Comparison of ENCODE assay signal across 17 cellular contexts in the genomic region with DNA sequence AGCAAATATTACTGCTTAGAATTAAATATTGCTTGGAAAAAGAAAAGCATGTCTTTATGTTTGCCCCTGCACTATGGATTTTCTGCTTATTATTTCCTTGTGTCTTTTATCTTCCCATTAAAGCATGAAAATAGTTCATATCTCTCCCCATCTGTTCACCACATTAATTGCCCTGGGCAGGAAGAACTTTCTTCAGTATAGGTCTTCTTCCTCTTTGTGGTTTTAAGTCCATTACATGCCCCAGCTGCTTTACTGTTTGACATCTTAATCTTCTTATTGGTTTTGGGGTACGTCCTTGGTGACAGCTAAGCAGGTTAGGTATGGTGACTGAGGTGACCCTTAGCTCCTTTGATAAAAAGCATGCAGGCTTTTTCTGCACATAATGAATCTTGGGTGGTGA.
A peak's percentile ranks its signal among the peaks of the same experiment; 100 is the strongest.
DNase-seq lines count a peak whose midpoint lies in the region; ATAC-seq and TF ChIP-seq lines count a peak whose summit lies in the region.
"Had no signal": no experiment of that assay in that cellular context is flagged by ENCODE, and none has a peak within 500 bp of the region (broad histone marks: within the 10 kb centered on the region; RNA-seq: fewer than 3 reads in every experiment).

No MANE protein-coding gene starts in this region.

- peak overlapping the region; percentile 1; the same call in 1 of the 2 replicates for H3K27ac ChIP-seq in SJCRH30

- H3K4me1 Mint-ChIP-seq in stimulated activated naive B cell treated with anti-CD40 and anti-IgM and Interleukin-4, amounts not matched to agents 10 μg/mL and 1 μg/mL and 100 μg/mL, for 72 hours = peaks cover 7 to 9% of the 10 kb centered on the region in 2 donors
- no peaks in the 10 kb centered on the region for H3K4me1 Mint-ChIP-seq in Calu3 (ENCODE audit: low read depth, unreplicated experiment)

- peaks cover 47% of the 10 kb centered on the region for H3K4me1 ChIP-seq in SJCRH30

- H3K36me3 ChIP-seq in SJCRH30 = no peaks in the 10 kb centered on the region
- H3K36me3 ChIP-seq: HAP-1 had no signal

- CTCF ChIA-PET in Calu3 (lab: Charles Lee) = no interaction called here

- H3K27me3 Mint-ChIP-seq in stimulated activated naive B cell treated with anti-CD40 and anti-IgM and Interleukin-4, amounts not matched to agents 10 μg/mL and 1 μg/mL and 100 μg/mL, for 72 hours = no peaks in the 10 kb centered on the region
- H3K27me3 Mint-ChIP-seq in Calu3 (ENCODE audit: unreplicated experiment) = no peaks in the 10 kb centered on the region
- H3K27me3 Mint-ChIP-seq: IgD-negative memory B cell had no signal

- no peak overlapping the region for H3K4me3 Mint-ChIP-seq in stimulated activated naive B cell treated with anti-CD40 and anti-IgM and Interleukin-4, amounts not matched to agents 10 μg/mL and 1 μg/mL and 100 μg/mL, for 72 hours
- H3K4me3 Mint-ChIP-seq in Calu3 (ENCODE audit: low read depth, unreplicated experiment) = no peak overlapping the region
- H3K4me3 Mint-ChIP-seq: CD14-positive monocyte, IgD-negative memory B cell, T-cell had no signal

- TF ChIP-seq CTCF in Calu3 (IDR thresholded peaks at IDR 0.05; ENCODE audit: unreplicated experiment) = no peak

- intact Hi-C loops in Calu3 (cut with micrococcal nuclease; ENCODE audit: unreplicated experiment) = no loop called here

- peaks cover 0 to 6% of the 10 kb centered on the region in 2 donors for H3K9me3 Mint-ChIP-seq in stimulated activated naive B cell treated with anti-CD40 and anti-IgM and Interleukin-4, amounts not matched to agents 10 μg/mL and 1 μg/mL and 100 μg/mL, for 72 hours
- no peaks in the 10 kb centered on the region for H3K9me3 Mint-ChIP-seq in Calu3 (ENCODE audit: low read depth, unreplicated experiment)

- H3K36me3 Mint-ChIP-seq in stimulated activated naive B cell treated with anti-CD40 and anti-IgM and Interleukin-4, amounts not matched to agents 10 μg/mL and 1 μg/mL and 100 μg/mL, for 72 hours = no peaks in the 10 kb centered on the region
- H3K36me3 Mint-ChIP-seq in Calu3 (ENCODE audit: insufficient read depth, unreplicated experiment) = no peaks in the 10 kb centered on the region
- H3K36me3 Mint-ChIP-seq: CD14-positive monocyte, T-cell had no signal

- peak; percentile 38 to 72 for ATAC-seq in stimulated activated naive B cell treated with anti-CD40 and anti-IgM and Interleukin-4, amounts not matched to agents 10 μg/mL and 1 μg/mL and 100 μg/mL, for 72 hours (replicated peaks)
- ATAC-seq: T-cell had no signal

- no peaks in the 10 kb centered on the region for H3K27me3 ChIP-seq in SJCRH30

- DNase-seq in NOMO-1 treated with DMSO at 0.1 percent for 48 hours (lab: John Stamatoyannopoulos, UW; ENCODE audit: unreplicated experiment) = peak; percentile 51
- DNase-seq in NOMO-1 treated with dmso at 0.1 percent for 144 hours (lab: John Stamatoyannopoulos, UW; ENCODE audit: unreplicated experiment) = no peak
- DNase-seq in MV-4-11 (lab: John Stamatoyannopoulos, UW) = peak; percentile 45
- DNase-seq in SJCRH30 = peak; percentile 51 to 86
- no peak for DNase-seq in stimulated activated naive B cell treated with anti-CD40 and anti-IgM and Interleukin-4, amounts not matched to agents 10 μg/mL and 1 μg/mL and 100 μg/mL, for 72 hours
- no peak for DNase-seq in SK-N-DZ (ENCODE audit: low spot score)
- no peak for DNase-seq in NCI-H345 (lab: John Stamatoyannopoulos, UW)
- no peak for DNase-seq in Calu3
- DNase-seq: 8988T, COR-L47, NCI-H2081, NCI-H524 treated with DMSO at 0.1 percent for 48 hours, SHP77 treated with DMSO at 0.1 percent for 48 hours, T-cell had no signal

- no peak overlapping the region for H3K4me3 ChIP-seq in SJCRH30
- H3K4me3 ChIP-seq: HAP-1 had no signal

- BruUV-seq in Calu3 (replicated peaks; lab: Mats Ljungman, UMichigan) = no TSS peak

- no peak overlapping the region for H3K27ac Mint-ChIP-seq in stimulated activated naive B cell treated with anti-CD40 and anti-IgM and Interleukin-4, amounts not matched to agents 10 μg/mL and 1 μg/mL and 100 μg/mL, for 72 hours
- H3K27ac Mint-ChIP-seq in Calu3 (ENCODE audit: unreplicated experiment) = no peak overlapping the region
- H3K27ac Mint-ChIP-seq: CD14-positive monocyte, IgD-negative memory B cell, T-cell had no signal

- 0 out of 2 replicates have a peak, but pooled peaks cover 3% of the 10 kb centered on the region for H3K9me3 ChIP-seq in SJCRH30 (replicated peaks)
- H3K9me3 ChIP-seq: HAP-1 had no signal

Comparison
In these comparisons a context has a peak if more than half of its experiments do, and no peak if none do; other contexts are left out.
1. DNase-seq: peak in NOMO-1 treated with DMSO at 0.1 percent for 48 hours (single experiment), MV-4-11 (single experiment) and SJCRH30 (2 of 2); none in NOMO-1 treated with dmso at 0.1 percent for 144 hours (single experiment), stimulated activated naive B cell treated with anti-CD40 and anti-IgM and Interleukin-4, amounts not matched to agents 10 μg/mL and 1 μg/mL and 100 μg/mL, for 72 hours (single experiment), SK-N-DZ (single experiment), NCI-H345 (single experiment) and Calu3 (single experiment).